8 cellular contexts compared by ENCODE assay signal in genomic region chr12:6532927-6533652, GRCh38. TPM values are rescaled to one million over a fixed set of nuclear protein-coding genes. Genes with fewer than 3 reads are reported as not detected.
DNase-seq lines count a peak whose midpoint lies in the region; TF ChIP-seq lines count a peak whose summit lies in the region.

No MANE protein-coding gene starts in this region.

- H3K27ac ChIP-seq in mesendoderm (ENCODE audit: low read depth, low read length) (peak overlapping the region; percentile 96), subcutaneous abdominal adipose tissue (ENCODE audit: low read depth, low read length) (peak overlapping the region; percentile 96)

- H3K79me1 ChIP-seq in mesendoderm (ENCODE audit: low read length): peaks cover 2% of the 10 kb centered on the region

- POLR2A ChIA-PET in HEK293T (lab: Yijun Ruan, JAX): interaction anchor here (0.9 to 1.7 kb wide), 11 partner anchors 9 to 197 kb away, joined by 3 to 7 read pairs (median 5); partner anchors contain the start of genes MRPL51, TAPBPL, VAMP1 and ZNF384
- POLR2A ChIA-PET in activated CD4-positive, alpha-beta T cell treated with anti-CD3 and anti-CD28 coated beads, Interleukin-2, amount 10 ng/mL, durations not matched to agents 7 days and 5 days (lab: Charles Lee): interaction anchor here (0.6 to 1.6 kb wide), 4 partner anchors 22 to 156 kb away, joined by 3 to 6 read pairs (median 3); partner anchors contain the start of genes VAMP1 and ZNF384

- H3K4ac ChIP-seq in mesendoderm (ENCODE audit: low read depth, low read length): peak overlapping the region; percentile 72

- H3K27ac Mint-ChIP-seq in activated CD4-positive, alpha-beta T cell treated with anti-CD3 and anti-CD28 coated beads, Interleukin-2, amount 10 ng/mL, durations not matched to agents 7 days and 5 days: peak overlapping the region; percentile 98

- peak overlapping the region; percentile 95 for H2BK5ac ChIP-seq in mesendoderm (ENCODE audit: low read length)

- peak overlapping the region; percentile 94 for H3K23ac ChIP-seq in mesendoderm (ENCODE audit: low read length)

- peaks cover 44% of the 10 kb centered on the region for H3K4me1 Mint-ChIP-seq in activated CD4-positive, alpha-beta T cell treated with anti-CD3 and anti-CD28 coated beads, Interleukin-2, amount 10 ng/mL, durations not matched to agents 7 days and 5 days

- peak overlapping the region; percentile 90 for H3K4me3 Mint-ChIP-seq in activated CD4-positive, alpha-beta T cell treated with anti-CD3 and anti-CD28 coated beads, Interleukin-2, amount 10 ng/mL, durations not matched to agents 7 days and 5 days

- CTCF ChIA-PET in HEK293T (lab: Yijun Ruan, JAX): no interaction called here
- CTCF ChIA-PET in activated CD4-positive, alpha-beta T cell treated with anti-CD3 and anti-CD28 coated beads, Interleukin-2, amount 10 ng/mL, durations not matched to agents 7 days and 5 days (lab: Charles Lee): interaction anchor here (0.6 to 1.9 kb wide), 7 partner anchors 16 to 109 kb away, joined by 3 to 7 read pairs (median 5); no protein-coding TSS in a partner anchor

- H3K18ac ChIP-seq in mesendoderm (ENCODE audit: low read length): peak overlapping the region; percentile 83

- no peaks in the 10 kb centered on the region for H3K27me3 Mint-ChIP-seq in activated CD4-positive, alpha-beta T cell treated with anti-CD3 and anti-CD28 coated beads, Interleukin-2, amount 10 ng/mL, durations not matched to agents 7 days and 5 days

- H2AK5ac ChIP-seq in mesendoderm (ENCODE audit: low read length): peak overlapping the region; percentile 25

- H3K4me3 ChIP-seq in epithelial cell of esophagus (ENCODE audit: low read length): peak overlapping the region; percentile 97
- peak overlapping the region; percentile 75 for H3K4me3 ChIP-seq in mesendoderm (ENCODE audit: low read length)
- H3K4me3 ChIP-seq in subcutaneous abdominal adipose tissue (ENCODE audit: low read depth in 1 of 5, low read length in 5 of 5): peak overlapping the region; percentile 70 to 90 (median 80)

- H2BK15ac ChIP-seq in mesendoderm (replicated peaks; ENCODE audit: low read depth): no peak overlapping the region

- DNase-seq in NCI-H524 (lab: John Stamatoyannopoulos, UW): peak; percentile 39 to 75
- no peak for DNase-seq in NCI-H524 treated with DMSO at 0.1 percent for 48 hours (lab: John Stamatoyannopoulos, UW)
- DNase-seq in HEK293T (ENCODE audit: extremely low spot score): peak; percentile 57
- peak; percentile 83 for DNase-seq in NCI-H146 treated with DMSO at 0.1 percent for 48 hours (lab: John Stamatoyannopoulos, UW; ENCODE audit: unreplicated experiment)
- DNase-seq in activated CD4-positive, alpha-beta T cell treated with anti-CD3 and anti-CD28 coated beads, Interleukin-2, amount 10 ng/mL, durations not matched to agents 7 days and 5 days: peak; percentile 39
- DNase-seq in epithelial cell of esophagus (ENCODE audit: low read depth): peak; percentile 80
- DNase-seq in mesendoderm: peak; percentile 92

- H3K56ac ChIP-seq in mesendoderm (ENCODE audit: low read length): peak overlapping the region; percentile 100

- peak overlapping the region; percentile 83 for H2BK120ac ChIP-seq in mesendoderm (ENCODE audit: low read depth, low read length)

- H3K9me3 ChIP-seq in subcutaneous abdominal adipose tissue (ENCODE audit: control insufficient read depth in 5 of 5, low read length in 5 of 5): no peaks in the 10 kb centered on the region

- WGBS in mesendoderm (ENCODE audit: extremely low coverage, insufficient coverage, low lambda C conversion rate): no CpG with 5 or more reads among the region's 14 CpGs

- no peaks in the 10 kb centered on the region for H3K9me3 Mint-ChIP-seq in activated CD4-positive, alpha-beta T cell treated with anti-CD3 and anti-CD28 coated beads, Interleukin-2, amount 10 ng/mL, durations not matched to agents 7 days and 5 days

- H4K5ac ChIP-seq in mesendoderm (ENCODE audit: low read length): no peak overlapping the region

- H3K36me3 ChIP-seq in mesendoderm (ENCODE audit: control insufficient read depth, insufficient read depth, low read length) (peaks cover 43% of the 10 kb centered on the region), subcutaneous abdominal adipose tissue (ENCODE audit: control insufficient read depth in 5 of 5, insufficient read depth in 5 of 5, low read length in 5 of 5) (peaks cover 4 to 54% (median 52%) of the 10 kb centered on the region in 5 donors)

- H3K79me2 ChIP-seq in mesendoderm (ENCODE audit: control insufficient read depth, insufficient read depth, low read length): peaks cover 25% of the 10 kb centered on the region

- H3K4me1 ChIP-seq in mesendoderm (ENCODE audit: control insufficient read depth, low read depth, low read length) (peaks cover 15% of the 10 kb centered on the region), subcutaneous abdominal adipose tissue (ENCODE audit: control insufficient read depth in 5 of 5, insufficient read depth in 5 of 5, low read length in 5 of 5) (peaks cover 14 to 53% (median 46%) of the 10 kb centered on the region in 5 donors)

- no peak for TF ChIP-seq CTCF in epithelial cell of esophagus (IDR thresholded peaks at IDR 0.05; ENCODE audit: insufficient read depth, low read depth, low read length, missing control alignments)

- H3K36me3 Mint-ChIP-seq in activated CD4-positive, alpha-beta T cell treated with anti-CD3 and anti-CD28 coated beads, Interleukin-2, amount 10 ng/mL, durations not matched to agents 7 days and 5 days (ENCODE audit: low read depth): peaks cover 76% of the 10 kb centered on the region

- H3K27me3 ChIP-seq in mesendoderm (ENCODE audit: insufficient read depth, low read length, poor library complexity) (no peaks in the 10 kb centered on the region), subcutaneous abdominal adipose tissue (ENCODE audit: control insufficient read depth in 5 of 5, insufficient read depth in 4 of 5, low read length in 5 of 5) (no peaks in the 10 kb centered on the region)

- no peak overlapping the region for H4K8ac ChIP-seq in mesendoderm (ENCODE audit: low read depth, low read length)

- H3K9ac ChIP-seq in mesendoderm (ENCODE audit: low read length) (peak overlapping the region; percentile 99), subcutaneous abdominal adipose tissue (ENCODE audit: low read length in 5 of 5) (peak overlapping the region; percentile 19 to 90 (median 86))

- peak overlapping the region; percentile 96 for H3K4me2 ChIP-seq in mesendoderm (ENCODE audit: low read length)

TF ChIP-seq in HEK293T, 16 proteins besides CTCF, POLR2A, EP300 and RAD21:
- no peak for TF ChIP-seq HDGF (IDR thresholded peaks at IDR 0.05; ENCODE audit: borderline replicate concordance)
- no peak for TF ChIP-seq SP1 (IDR thresholded peaks at IDR 0.05)
- TF ChIP-seq, protein P1, sequence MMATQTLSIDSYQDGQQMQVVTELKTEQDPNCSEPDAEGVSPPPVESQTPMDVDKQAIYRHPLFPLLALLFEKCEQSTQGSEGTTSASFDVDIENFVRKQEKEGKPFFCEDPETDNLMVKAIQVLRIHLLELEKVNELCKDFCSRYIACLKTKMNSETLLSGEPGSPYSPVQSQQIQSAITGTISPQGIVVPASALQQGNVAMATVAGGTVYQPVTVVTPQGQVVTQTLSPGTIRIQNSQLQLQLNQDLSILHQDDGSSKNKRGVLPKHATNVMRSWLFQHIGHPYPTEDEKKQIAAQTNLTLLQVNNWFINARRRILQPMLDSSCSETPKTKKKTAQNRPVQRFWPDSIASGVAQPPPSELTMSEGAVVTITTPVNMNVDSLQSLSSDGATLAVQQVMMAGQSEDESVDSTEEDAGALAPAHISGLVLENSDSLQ (IDR thresholded peaks at IDR 0.05): no peak
- TF ChIP-seq ELF4 (IDR thresholded peaks at IDR 0.05): no peak
- no peak for TF ChIP-seq LEF1 (IDR thresholded peaks at IDR 0.05; ENCODE audit: borderline replicate concordance)
- TF ChIP-seq CTBP1 (IDR thresholded peaks at IDR 0.05; ENCODE audit: borderline replicate concordance): no peak
- TF ChIP-seq L3MBTL2 (conservative IDR thresholded peaks at IDR 0.05): no peak
- TF ChIP-seq FOXM1 (IDR thresholded peaks at IDR 0.05; ENCODE audit: borderline replicate concordance): no peak
- no peak for TF ChIP-seq TARDBP (IDR thresholded peaks at IDR 0.05)
- no peak for TF ChIP-seq BHLHE40 (IDR thresholded peaks at IDR 0.05; ENCODE audit: borderline replicate concordance)
- no peak for TF ChIP-seq ZNF384 (IDR thresholded peaks at IDR 0.05)
- TF ChIP-seq FOXK2 (IDR thresholded peaks at IDR 0.05): no peak
- no peak for TF ChIP-seq SUZ12 (IDR thresholded peaks at IDR 0.05)
- no peak for TF ChIP-seq NFRKB (IDR thresholded peaks at IDR 0.05)
- TF ChIP-seq ARNT (IDR thresholded peaks at IDR 0.05): no peak
- no peak for TF ChIP-seq FOXA1 (IDR thresholded peaks at IDR 0.05)

RNA-seq across cellular contexts. Expression of gene GAPDH, which starts 1.2 kb away (rescaled TPM):
- 1,000 to 10,000 TPM; 4,459 to 4,958 TPM for total RNA-seq in activated CD4-positive, alpha-beta T cell treated with anti-CD3 and anti-CD28 coated beads, Interleukin-2, amount 10 ng/mL, durations not matched to agents 7 days and 5 days
- polyA plus RNA-seq in mesendoderm (2013, experiment 1 of 2): 5,113 TPM
- polyA plus RNA-seq in mesendoderm (2013, experiment 2 of 2): 5,145 TPM

RNA-seq across cellular contexts. Expression of gene IFFO1, which starts 22.8 kb away (rescaled TPM):
- 10 to 100 TPM; 28.3 to 30.4 TPM for total RNA-seq in activated CD4-positive, alpha-beta T cell treated with anti-CD3 and anti-CD28 coated beads, Interleukin-2, amount 10 ng/mL, durations not matched to agents 7 days and 5 days
- 4.3 TPM for polyA plus RNA-seq in mesendoderm (2013, experiment 1 of 2)
- 4.1 TPM for polyA plus RNA-seq in mesendoderm (2013, experiment 2 of 2)

RNA-seq across cellular contexts. Expression of gene NOP2, which starts 35.0 kb away (rescaled TPM):
- 10 to 100 TPM; 74.1 to 76.4 TPM for total RNA-seq in activated CD4-positive, alpha-beta T cell treated with anti-CD3 and anti-CD28 coated beads, Interleukin-2, amount 10 ng/mL, durations not matched to agents 7 days and 5 days
- 68.0 TPM for polyA plus RNA-seq in mesendoderm (2013, experiment 1 of 2)
- polyA plus RNA-seq in mesendoderm (2013, experiment 2 of 2): 67.6 TPM

RNA-seq across cellular contexts. Expression of gene NCAPD2, which starts 39.2 kb away (rescaled TPM):
- total RNA-seq in activated CD4-positive, alpha-beta T cell treated with anti-CD3 and anti-CD28 coated beads, Interleukin-2, amount 10 ng/mL, durations not matched to agents 7 days and 5 days: 100 to 1,000 TPM; 191 to 202 TPM
- 52.1 TPM for polyA plus RNA-seq in mesendoderm (2013, experiment 1 of 2)
- 50.5 TPM for polyA plus RNA-seq in mesendoderm (2013, experiment 2 of 2)

RNA-seq across cellular contexts. Expression of gene MRPL51, which starts 40.0 kb away (rescaled TPM):
- 100 to 1,000 TPM; 212 to 241 TPM for total RNA-seq in activated CD4-positive, alpha-beta T cell treated with anti-CD3 and anti-CD28 coated beads, Interleukin-2, amount 10 ng/mL, durations not matched to agents 7 days and 5 days
- polyA plus RNA-seq in mesendoderm (2013, experiment 1 of 2): 887 TPM
- polyA plus RNA-seq in mesendoderm (2013, experiment 2 of 2): 886 TPM
